Comparison of ENCODE assay signal across 20 cellular contexts in genomic region chr4:6190486-6190885, GRCh38. TPM values are rescaled to one million over a fixed set of nuclear protein-coding genes. Genes with fewer than 3 reads are reported as not detected.
"Had no signal": no experiment of that assay in that cellular context is flagged by ENCODE, and none has a peak within 500 bp of the region (broad histone marks: within the 10 kb centered on the region; RNA-seq: fewer than 3 reads in every experiment).

No MANE protein-coding gene starts in this region.

- ATAC-seq: effector memory CD8-positive, alpha-beta T cell; left cardiac atrium had no signal

- H3K9me3 Mint-ChIP-seq: dendritic cell treated with granulocyte-macrophage colony-stimulating factor and Interleukin-4, amounts not matched to agents 40 ng/mL and 50 ng/mL, for 4 days; effector memory CD8-positive, alpha-beta T cell had no signal

- H3K27ac Mint-ChIP-seq: dendritic cell treated with granulocyte-macrophage colony-stimulating factor and Interleukin-4, amounts not matched to agents 40 ng/mL and 50 ng/mL, for 4 days; immature natural killer cell had no signal

- H3K36me3 ChIP-seq: esophagus squamous epithelium, left ventricle myocardium inferior, sigmoid colon had no signal

- H3K4me1 ChIP-seq: esophagus squamous epithelium, left ventricle myocardium inferior, sigmoid colon had no signal

- H3K27me3 Mint-ChIP-seq: effector memory CD8-positive, alpha-beta T cell had no signal

- FAIRE-seq: colon, keratinocyte had no signal

- H3K4me3 Mint-ChIP-seq: dendritic cell treated with granulocyte-macrophage colony-stimulating factor and Interleukin-4, amounts not matched to agents 40 ng/mL and 50 ng/mL, for 4 days; effector memory CD8-positive, alpha-beta T cell; immature natural killer cell had no signal

- DNase-seq: effector memory CD8-positive, alpha-beta T cell; esophagus squamous epithelium; foreskin fibroblast; immature natural killer cell; left cardiac atrium; left ventricle myocardium inferior; mesenchymal stem cell; naive B cell; sigmoid colon; stimulated activated CD4-positive, alpha-beta T cell treated with anti-CD3 and anti-CD28 coated beads, Interleukin-12 subunit alpha, Interleukin-12 subunit beta, amount 100 ng/mL, for 4 hours; stimulated activated naive CD4-positive, alpha-beta T cell treated with Interleukin-2 at 50 U/mL for 16 hours; trophoblast cell had no signal

- H3K4me3 ChIP-seq: esophagus squamous epithelium, left ventricle myocardium inferior, lung, sigmoid colon, skin epidermis had no signal

- H3K27ac ChIP-seq: esophagus squamous epithelium, left ventricle myocardium inferior, sigmoid colon, skin epidermis had no signal

- H3K4me1 Mint-ChIP-seq: naive B cell had no signal

RNA-seq across cellular contexts. Expression of gene JAKMIP1, which starts 9.9 kb away (rescaled TPM):
- total RNA-seq: epithelial cell of proximal tubule, left ventricle myocardium inferior, osteocyte, pulmonary artery endothelial cell had no signal
- polyA plus RNA-seq: keratinocyte had no signal
